9 cellular contexts compared by ENCODE assay signal in the genomic region with DNA sequence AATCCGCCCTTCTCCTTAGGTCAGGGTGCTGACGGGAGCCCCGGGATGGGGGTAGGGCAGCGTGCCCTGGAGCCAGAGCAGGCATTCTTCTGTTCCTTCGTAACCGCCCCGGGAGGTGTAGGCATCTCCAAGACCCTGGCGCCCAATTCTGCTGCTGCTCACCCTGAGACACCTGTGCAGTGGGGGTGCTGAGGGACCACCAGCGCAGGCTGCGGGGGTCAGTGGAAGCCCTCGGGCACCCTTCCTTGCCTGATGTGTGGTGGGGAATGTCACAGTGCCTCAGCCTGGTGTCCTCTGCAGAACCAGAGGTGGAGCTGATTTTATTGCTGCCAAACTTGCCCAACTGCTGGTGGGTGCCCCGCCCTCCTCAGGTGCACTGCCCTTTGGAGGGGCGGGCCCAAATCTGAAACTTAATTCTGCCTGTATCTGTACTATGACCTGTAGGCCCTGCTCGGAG. TPM values are rescaled to one million over a fixed set of nuclear protein-coding genes. Genes with fewer than 3 reads are reported as not detected.
A peak's percentile ranks its signal among the peaks of the same experiment; 100 is the strongest.
DNase-seq lines count a peak whose midpoint lies in the region; ATAC-seq and TF ChIP-seq lines count a peak whose summit lies in the region.
"Had no signal": no experiment of that assay in that cellular context is flagged by ENCODE, and none has a peak within 500 bp of the region (broad histone marks: within the 10 kb centered on the region; RNA-seq: fewer than 3 reads in every experiment).

No MANE protein-coding gene starts in this region.

- no peak overlapping the region for H3K4me3 ChIP-seq in GM23338
- H3K4me3 ChIP-seq in right lobe of liver = peak overlapping the region in 1 of 3 donors; percentile 19

- WGBS in right lobe of liver (ENCODE audit: insufficient coverage, low coverage, low lambda C conversion rate, missing lambda C conversion rate) = 15% methylated on average over 6 of the region's 14 CpGs

- H3K27ac ChIP-seq in 22Rv1 (peak overlapping the region; percentile 77), GM23338 (ENCODE audit: low read depth) (no peak overlapping the region), right lobe of liver (peak overlapping the region; percentile 40 to 73 (median 71))

- no peaks in the 10 kb centered on the region for H3K9me2 ChIP-seq in GM23338 (ENCODE audit: insufficient read depth)

- H3K4me3 Mint-ChIP-seq in GM23338 = peak overlapping the region; percentile 11; the same call in 1 of the 3 replicates
- peak overlapping the region; percentile 84 for H3K4me3 Mint-ChIP-seq in activated T-helper 17 cell treated with anti-CD3 and anti-CD28 coated beads, Interleukin-2, amount 50 U/mL, for 72 hours

- H3K79me2 ChIP-seq in GM23338 (replicated peaks; ENCODE audit: insufficient read depth) = peaks cover 16% of the 10 kb centered on the region

- H3K4me1 Mint-ChIP-seq in GM23338 = peaks cover 31% of the 10 kb centered on the region
- H3K4me1 Mint-ChIP-seq in activated T-helper 17 cell treated with anti-CD3 and anti-CD28 coated beads, Interleukin-2, amount 50 U/mL, for 72 hours = peaks cover 46% of the 10 kb centered on the region

- no peaks in the 10 kb centered on the region for H3K36me3 ChIP-seq in GM23338 (ENCODE audit: insufficient read depth)
- H3K36me3 ChIP-seq in right lobe of liver = no peaks in the 10 kb centered on the region

- no peaks in the 10 kb centered on the region for H3K9me3 ChIP-seq in right lobe of liver

- peaks cover 7% of the 10 kb centered on the region for H3F3A ChIP-seq in GM23338 (replicated peaks; ENCODE audit: low read depth)

- H3K27ac Mint-ChIP-seq in GM23338 = no peak overlapping the region
- peak overlapping the region; percentile 89 for H3K27ac Mint-ChIP-seq in activated T-helper 17 cell treated with anti-CD3 and anti-CD28 coated beads, Interleukin-2, amount 50 U/mL, for 72 hours

- H3K9me3 Mint-ChIP-seq in GM23338 = no peaks in the 10 kb centered on the region
- no peaks in the 10 kb centered on the region for H3K9me3 Mint-ChIP-seq in activated T-helper 17 cell treated with anti-CD3 and anti-CD28 coated beads, Interleukin-2, amount 50 U/mL, for 72 hours

- no peak for TF ChIP-seq POLR2A in right lobe of liver (IDR thresholded peaks at IDR 0.05)

- no peak overlapping the region for H2AFZ ChIP-seq in GM23338

- ATAC-seq in GM23338 (peak; percentile 16), right lobe of liver (peak; percentile 73 to 82 (median 75)), GM21515 (IDR thresholded peaks at IDR 0.05; ENCODE audit: unreplicated experiment) (no peak), HG02678 (IDR thresholded peaks at IDR 0.05; ENCODE audit: unreplicated experiment) (no peak)
- ATAC-seq in activated T-helper 17 cell treated with anti-CD3 and anti-CD28 coated beads, Interleukin-2, amount 50 U/mL, for 72 hours (replicated peaks) = no peak

- H3K27me3 ChIP-seq in GM23338 (ENCODE audit: insufficient read depth) (no peaks in the 10 kb centered on the region), right lobe of liver (no peaks in the 10 kb centered on the region)

- H3K4me1 ChIP-seq in GM23338 (ENCODE audit: insufficient read depth) (peaks cover 25% of the 10 kb centered on the region), right lobe of liver (peaks cover 0 to 57% (median 36%) of the 10 kb centered on the region in 4 donors)

- H4K20me1 ChIP-seq in GM23338 (replicated peaks; ENCODE audit: insufficient read depth) = peaks cover 51% of the 10 kb centered on the region

- H3K36me3 Mint-ChIP-seq in GM23338 (ENCODE audit: low read depth) = no peaks in the 10 kb centered on the region
- H3K36me3 Mint-ChIP-seq in activated T-helper 17 cell treated with anti-CD3 and anti-CD28 coated beads, Interleukin-2, amount 50 U/mL, for 72 hours (ENCODE audit: low read depth) = peaks cover 79% of the 10 kb centered on the region

- H3K27me3 Mint-ChIP-seq in GM23338 (ENCODE audit: insufficient read depth, low read depth, poor library complexity) = peaks cover 19% of the 10 kb centered on the region
- H3K27me3 Mint-ChIP-seq in activated T-helper 17 cell treated with anti-CD3 and anti-CD28 coated beads, Interleukin-2, amount 50 U/mL, for 72 hours = no peaks in the 10 kb centered on the region

- H3K4me2 ChIP-seq in GM23338 = peak overlapping the region; percentile 69

- 0 out of 2 replicates have a peak, but pooled peaks have one; percentile 13 for TF ChIP-seq CTCF in 22Rv1 (IDR thresholded peaks at IDR 0.05)
- TF ChIP-seq CTCF in GM23338 (conservative IDR thresholded peaks at IDR 0.05; ENCODE audit: low read depth in 2 of 2) = no peak
- TF ChIP-seq CTCF in right lobe of liver (IDR thresholded peaks at IDR 0.05) = no peak

- no peak for DNase-seq in GM23338 (ENCODE audit: low spot score)
- peak; percentile 67 to 86 (median 76) for DNase-seq in right lobe of liver
- no peak for DNase-seq in NCI-H446 (lab: John Stamatoyannopoulos, UW)
- DNase-seq in UCSD-AML1 (lab: John Stamatoyannopoulos, UW; ENCODE audit: unreplicated experiment) = no peak

- intact Hi-C loops in right lobe of liver (cut with DNase I) = no loop called here

TF ChIP-seq in GM23338, 12 proteins besides CTCF, POLR2A, EP300 and RAD21 (continues in another document):
- TF ChIP-seq STAT1 (IDR thresholded peaks at IDR 0.05; ENCODE audit: unreplicated experiment) = no peak
- TF ChIP-seq CREB1 (CRISPR knock-in tag; IDR thresholded peaks at IDR 0.05; ENCODE audit: low read depth) = no peak
- TF ChIP-seq, protein P1, sequence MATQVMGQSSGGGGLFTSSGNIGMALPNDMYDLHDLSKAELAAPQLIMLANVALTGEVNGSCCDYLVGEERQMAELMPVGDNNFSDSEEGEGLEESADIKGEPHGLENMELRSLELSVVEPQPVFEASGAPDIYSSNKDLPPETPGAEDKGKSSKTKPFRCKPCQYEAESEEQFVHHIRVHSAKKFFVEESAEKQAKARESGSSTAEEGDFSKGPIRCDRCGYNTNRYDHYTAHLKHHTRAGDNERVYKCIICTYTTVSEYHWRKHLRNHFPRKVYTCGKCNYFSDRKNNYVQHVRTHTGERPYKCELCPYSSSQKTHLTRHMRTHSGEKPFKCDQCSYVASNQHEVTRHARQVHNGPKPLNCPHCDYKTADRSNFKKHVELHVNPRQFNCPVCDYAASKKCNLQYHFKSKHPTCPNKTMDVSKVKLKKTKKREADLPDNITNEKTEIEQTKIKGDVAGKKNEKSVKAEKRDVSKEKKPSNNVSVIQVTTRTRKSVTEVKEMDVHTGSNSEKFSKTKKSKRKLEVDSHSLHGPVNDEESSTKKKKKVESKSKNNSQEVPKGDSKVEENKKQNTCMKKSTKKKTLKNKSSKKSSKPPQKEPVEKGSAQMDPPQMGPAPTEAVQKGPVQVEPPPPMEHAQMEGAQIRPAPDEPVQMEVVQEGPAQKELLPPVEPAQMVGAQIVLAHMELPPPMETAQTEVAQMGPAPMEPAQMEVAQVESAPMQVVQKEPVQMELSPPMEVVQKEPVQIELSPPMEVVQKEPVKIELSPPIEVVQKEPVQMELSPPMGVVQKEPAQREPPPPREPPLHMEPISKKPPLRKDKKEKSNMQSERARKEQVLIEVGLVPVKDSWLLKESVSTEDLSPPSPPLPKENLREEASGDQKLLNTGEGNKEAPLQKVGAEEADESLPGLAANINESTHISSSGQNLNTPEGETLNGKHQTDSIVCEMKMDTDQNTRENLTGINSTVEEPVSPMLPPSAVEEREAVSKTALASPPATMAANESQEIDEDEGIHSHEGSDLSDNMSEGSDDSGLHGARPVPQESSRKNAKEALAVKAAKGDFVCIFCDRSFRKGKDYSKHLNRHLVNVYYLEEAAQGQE (IDR thresholded peaks at IDR 0.05; ENCODE audit: unreplicated experiment) = no peak
- no peak for TF ChIP-seq JUNB (IDR thresholded peaks at IDR 0.05; ENCODE audit: unreplicated experiment)
- no peak for TF ChIP-seq EZH2phosphoT487 (IDR thresholded peaks at IDR 0.05; ENCODE audit: unreplicated experiment)
- no peak for TF ChIP-seq EZH2 (IDR thresholded peaks at IDR 0.05; ENCODE audit: low read depth, unreplicated experiment)
- no peak for TF ChIP-seq ZNF331 (CRISPR knock-in tag; IDR thresholded peaks at IDR 0.05; ENCODE audit: low read depth)

RNA-seq across cellular contexts. Expression of gene CSK, which starts 7.3 kb away (rescaled TPM):
- total RNA-seq in GM23338 (2014; rRNA removed; shearing (Covaris generic)) = 27.5 and 29.9 TPM in 2 replicates
- polyA plus RNA-seq in GM23338 (2016; fragmentation: Nextera tagmentation; extraction: Ambion mirVana) = 13.6 and 16.5 TPM in 2 replicates
- total RNA-seq in activated T-helper 17 cell treated with anti-CD3 and anti-CD28 coated beads, Interleukin-2, amount 50 U/mL, for 72 hours = 100 to 1,000 TPM; 176 to 316 TPM
- 10 to 100 TPM; 22.2 to 50.9 (median 32.7) TPM for total RNA-seq in right lobe of liver

RNA-seq across cellular contexts. Expression of gene LMAN1L, which starts 23.4 kb away (rescaled TPM):
- not detected in 2 replicates for total RNA-seq in GM23338 (2014; rRNA removed; shearing (Covaris generic))
- polyA plus RNA-seq in GM23338 (2016; fragmentation: Nextera tagmentation; extraction: Ambion mirVana) = not detected in 2 replicates
- total RNA-seq in activated T-helper 17 cell treated with anti-CD3 and anti-CD28 coated beads, Interleukin-2, amount 50 U/mL, for 72 hours = 1 to 10 TPM in 1 of 2 donors, under 1 TPM in 1; 0.82 to 1.6 TPM
- total RNA-seq in right lobe of liver = not detected

RNA-seq across cellular contexts. Expression of gene CPLX3, which starts 37.2 kb away (rescaled TPM):
- 0.62 and 0.66 TPM in 2 replicates for total RNA-seq in GM23338 (2014; rRNA removed; shearing (Covaris generic))
- polyA plus RNA-seq in GM23338 (2016; fragmentation: Nextera tagmentation; extraction: Ambion mirVana) = 0.21 TPM in 1 of 2 replicates, not detected in the other
- total RNA-seq in activated T-helper 17 cell treated with anti-CD3 and anti-CD28 coated beads, Interleukin-2, amount 50 U/mL, for 72 hours = under 1 TPM; 0.15 to 0.19 TPM
- not detected for total RNA-seq in right lobe of liver

RNA-seq across cellular contexts. Expression of gene CYP1A2, which starts 40.6 kb away (rescaled TPM):
- not detected in 2 replicates for total RNA-seq in GM23338 (2014; rRNA removed; shearing (Covaris generic))
- not detected in 2 replicates for polyA plus RNA-seq in GM23338 (2016; fragmentation: Nextera tagmentation; extraction: Ambion mirVana)
- not detected for total RNA-seq in activated T-helper 17 cell treated with anti-CD3 and anti-CD28 coated beads, Interleukin-2, amount 50 U/mL, for 72 hours
- 100 to 1,000 TPM in 2 of 6 experiments, 10 to 100 TPM in 2, 1 to 10 TPM in 1, under 1 TPM in 1; 0.81 to 235 (median 65.0) TPM for total RNA-seq in right lobe of liver
- total RNA-seq: T-helper 2 cell treated with Interferon-gamma antibody and Interleukin-4, amounts not matched to agents 100 ng/mL and 5 ng/mL, for 36 hours had no signal

RNA-seq across cellular contexts. Expression of gene ULK3, which starts 53.8 kb away (rescaled TPM):
- 32.6 and 35.4 TPM in 2 replicates for total RNA-seq in GM23338 (2014; rRNA removed; shearing (Covaris generic))
- polyA plus RNA-seq in GM23338 (2016; fragmentation: Nextera tagmentation; extraction: Ambion mirVana) = 19.3 and 20.3 TPM in 2 replicates
- 10 to 100 TPM; 44.1 to 46.7 TPM for total RNA-seq in activated T-helper 17 cell treated with anti-CD3 and anti-CD28 coated beads, Interleukin-2, amount 50 U/mL, for 72 hours
- 10 to 100 TPM; 19.7 to 25.1 (median 22.1) TPM for total RNA-seq in right lobe of liver

Comparison
In these comparisons a context has a peak if more than half of its experiments do, and no peak if none do; other contexts are left out.
1. ATAC-seq: peak in GM23338 (single experiment) and right lobe of liver (4 of 4); none in activated T-helper 17 cell treated with anti-CD3 and anti-CD28 coated beads, Interleukin-2, amount 50 U/mL, for 72 hours (single experiment), GM21515 (single experiment) and HG02678 (single experiment).
2. DNase-seq: peak in right lobe of liver (3 of 3); none in GM23338 (single experiment), NCI-H446 (0 of 2) and UCSD-AML1 (single experiment).